Comparison of ENCODE assay signal across 33 cellular contexts in genomic region chr17:76475302-76475701, GRCh38. TPM values are rescaled to one million over a fixed set of nuclear protein-coding genes. Genes with fewer than 3 reads are reported as not detected.
"Had no signal": no experiment of that assay in that cellular context is flagged by ENCODE, and none has a peak within 500 bp of the region (broad histone marks: within the 10 kb centered on the region; RNA-seq: fewer than 3 reads in every experiment).

No MANE protein-coding gene starts in this region.

- H3K4me3 ChIP-seq: esophagus squamous epithelium, hepatocyte, ovary, skin epidermis, suprapubic skin, tibial artery, upper lobe of right lung had no signal

- H3K27ac ChIP-seq: epithelial cell of prostate, esophagus squamous epithelium, hepatocyte, ovary, skin epidermis, suprapubic skin, tibial artery, upper lobe of right lung had no signal

- H3K4me3 Mint-ChIP-seq: activated CD8-positive, alpha-beta memory T cell treated with anti-CD3 and anti-CD28 coated beads, Interleukin-2, amount 10 ng/mL, durations not matched to agents 7 days and 5 days; activated CD8-positive, alpha-beta T cell treated with anti-CD3 and anti-CD28 coated beads, Interleukin-2, amount 10 ng/mL, durations not matched to agents 7 days and 5 days; mesothelial cell of epicardium; naive thymus-derived CD4-positive, alpha-beta T cell had no signal

- H3K36me3 ChIP-seq: ovary had no signal

- H3K9me3 Mint-ChIP-seq: activated naive CD4-positive, alpha-beta T cell treated with anti-CD3 and anti-CD28 coated beads, Interleukin-2, amount 50 U/mL, for 72 hours; activated T-helper 2 cell treated with anti-CD3 and anti-CD28 coated beads, Interferon-gamma antibody, Interleukin-2, Interleukin-4, amounts not matched to agents 10 μg/mL and 5 μg/mL and 100 μg/mL, durations not matched to agents 14 hours and 24 hours and 36 hours; mesothelial cell of epicardium; naive thymus-derived CD4-positive, alpha-beta T cell had no signal

- FAIRE-seq: bronchial epithelial cell, colon, endometrium, kidney had no signal

- ATAC-seq: activated CD8-positive, alpha-beta memory T cell treated with anti-CD3 and anti-CD28 coated beads, Interleukin-2, amount 10 ng/mL, durations not matched to agents 7 days and 5 days; activated CD8-positive, alpha-beta T cell treated with anti-CD3 and anti-CD28 coated beads, Interleukin-2, amount 10 ng/mL, durations not matched to agents 7 days and 5 days; activated naive CD4-positive, alpha-beta T cell treated with anti-CD3 and anti-CD28 coated beads, Interleukin-2, amount 50 U/mL, for 72 hours; left colon; naive thymus-derived CD4-positive, alpha-beta T cell; sciatic nerve; upper lobe of right lung had no signal

- H3K4me2 ChIP-seq: hepatocyte had no signal

- H3K27ac Mint-ChIP-seq: activated CD8-positive, alpha-beta memory T cell treated with anti-CD3 and anti-CD28 coated beads, Interleukin-2, amount 10 ng/mL, durations not matched to agents 7 days and 5 days; activated CD8-positive, alpha-beta T cell treated with anti-CD3 and anti-CD28 coated beads, Interleukin-2, amount 10 ng/mL, durations not matched to agents 7 days and 5 days; activated T-helper 2 cell treated with anti-CD3 and anti-CD28 coated beads, Interferon-gamma antibody, Interleukin-2, Interleukin-4, amounts not matched to agents 10 μg/mL and 5 μg/mL and 100 μg/mL, durations not matched to agents 14 hours and 24 hours and 36 hours; mesothelial cell of epicardium; naive thymus-derived CD4-positive, alpha-beta T cell; progenitor cell of endocrine pancreas had no signal

- DNase-seq: activated CD4-positive, alpha-beta T cell treated with anti-CD3 and anti-CD28 coated beads, Interleukin-2, amount 50 U/mL, for 1 hour; activated CD8-positive, alpha-beta memory T cell treated with anti-CD3 and anti-CD28 coated beads, Interleukin-2, amount 10 ng/mL, durations not matched to agents 7 days and 5 days; activated CD8-positive, alpha-beta T cell treated with anti-CD3 and anti-CD28 coated beads, Interleukin-2, amount 10 ng/mL, durations not matched to agents 7 days and 5 days; activated T-cell treated with anti-CD3 and anti-CD28 coated beads, Interleukin-2, amount 50 U/mL, for 48 hours; dermis blood vessel endothelial cell; effector CD4-positive, alpha-beta T cell; esophagus squamous epithelium; foreskin melanocyte; left colon; mammary epithelial cell; naive thymus-derived CD4-positive, alpha-beta T cell; ovary; stimulated activated CD4-positive, alpha-beta T cell treated with anti-CD3 and anti-CD28 coated beads, Interleukin-12 subunit alpha, Interleukin-12 subunit beta, amount 100 ng/mL, for 4 hours; stimulated activated CD4-positive, alpha-beta T cell treated with anti-CD3 and anti-CD28 coated beads, Interleukin-4, amount 100 ng/mL, for 1 hour; T1000; tibial artery; upper lobe of right lung had no signal

- H3K27me3 Mint-ChIP-seq: activated CD8-positive, alpha-beta memory T cell treated with anti-CD3 and anti-CD28 coated beads, Interleukin-2, amount 10 ng/mL, durations not matched to agents 7 days and 5 days; naive thymus-derived CD4-positive, alpha-beta T cell; progenitor cell of endocrine pancreas had no signal

- H3K4me1 ChIP-seq: esophagus squamous epithelium, suprapubic skin, tibial artery, upper lobe of right lung had no signal

- H3K9me3 ChIP-seq: esophagus squamous epithelium, ovary, suprapubic skin, tibial artery, upper lobe of right lung had no signal

- H3K4me1 Mint-ChIP-seq: activated CD8-positive, alpha-beta memory T cell treated with anti-CD3 and anti-CD28 coated beads, Interleukin-2, amount 10 ng/mL, durations not matched to agents 7 days and 5 days; mesothelial cell of epicardium had no signal

RNA-seq across cellular contexts. Expression of gene AANAT, which starts 7.9 kb away (rescaled TPM):
- total RNA-seq: activated CD8-positive, alpha-beta memory T cell treated with anti-CD3 and anti-CD28 coated beads, Interleukin-2, amount 10 ng/mL, durations not matched to agents 7 days and 5 days; activated CD8-positive, alpha-beta T cell treated with anti-CD3 and anti-CD28 coated beads, Interleukin-2, amount 10 ng/mL, durations not matched to agents 7 days and 5 days; activated naive CD4-positive, alpha-beta T cell treated with anti-CD3 and anti-CD28 coated beads, Interleukin-2, amount 50 U/mL, for 72 hours; bronchial epithelial cell; dermis blood vessel endothelial cell; esophagus squamous epithelium; hepatocyte; kidney; left colon; liver; mammary epithelial cell; naive thymus-derived CD4-positive, alpha-beta T cell; ovary; progenitor cell of endocrine pancreas; sciatic nerve; suprapubic skin; T-helper 1 cell treated with Interleukin-12 subunit alpha and Interleukin-12 subunit beta and Interleukin-4 antibody, amounts not matched to agents 30 ng/mL and 1 ng/mL, for 36 hours; upper lobe of right lung had no signal
- polyA plus RNA-seq: hepatocyte; liver; naive thymus-derived CD4-positive, alpha-beta T cell; neural cell; ovary had no signal

RNA-seq across cellular contexts. Expression of gene RHBDF2, which starts 25.9 kb away (rescaled TPM):
- polyA plus RNA-seq: neural cell had no signal
